Comparison of ENCODE assay signal across 17 cellular contexts in genomic region chr10:16439294-16439693, GRCh38. TPM values are rescaled to one million over a fixed set of nuclear protein-coding genes. Genes with fewer than 3 reads are reported as not detected.
DNase-seq lines count a peak whose midpoint lies in the region; ATAC-seq and TF ChIP-seq lines count a peak whose summit lies in the region.
"Had no signal": no experiment of that assay in that cellular context is flagged by ENCODE, and none has a peak within 500 bp of the region (broad histone marks: within the 10 kb centered on the region; RNA-seq: fewer than 3 reads in every experiment).

No MANE protein-coding gene starts in this region.

- TF ChIP-seq CTCF in CD8-positive, alpha-beta T cell (IDR thresholded peaks at IDR 0.05), result no peak
- TF ChIP-seq CTCF in KMS-11 (conservative IDR thresholded peaks at IDR 0.05; ENCODE audit: low read depth, low read length) (no peak), sigmoid colon (IDR thresholded peaks at IDR 0.05) (no peak)

- POLR2A ChIA-PET in CD8-positive, alpha-beta T cell (lab: Charles Lee), result no interaction called here

- H3K4me1 Mint-ChIP-seq in CD8-positive, alpha-beta T cell (ENCODE audit: low read depth), result peaks cover 58% of the 10 kb centered on the region
- peaks cover 48% of the 10 kb centered on the region for H3K4me1 Mint-ChIP-seq in activated naive CD8-positive, alpha-beta T cell treated with anti-CD3 and anti-CD28 coated beads for 36 hours

- H3K27me3 ChIP-seq in CD8-positive, alpha-beta T cell (ENCODE audit: insufficient read depth, low read length), result no peaks in the 10 kb centered on the region
- H3K27me3 ChIP-seq in KMS-11 (ENCODE audit: insufficient read depth, low read depth) (no peaks in the 10 kb centered on the region), mucosa of stomach (ENCODE audit: control insufficient read depth, insufficient read depth, low read length) (no peaks in the 10 kb centered on the region), sigmoid colon (no peaks in the 10 kb centered on the region)
- H3K27me3 ChIP-seq: colonic mucosa, left lung had no signal

- H3K4me3 ChIP-seq in CD8-positive, alpha-beta T cell (ENCODE audit: low read depth, low read length), result no peak overlapping the region
- no peak overlapping the region for H3K4me3 ChIP-seq in KMS-11 (IDR thresholded peaks at IDR 0.05; ENCODE audit: insufficient read depth, low read depth, low read length)
- no peak overlapping the region for H3K4me3 ChIP-seq in mucosa of stomach (ENCODE audit: low read length)
- H3K4me3 ChIP-seq in sigmoid colon, result no peak overlapping the region
- H3K4me3 ChIP-seq: colonic mucosa, left lung had no signal

- peak overlapping the region; percentile 1; the same call in 1 of the 2 replicates for H3K4me2 ChIP-seq in KMS-11

- H3K27ac Mint-ChIP-seq in CD8-positive, alpha-beta T cell, result peak overlapping the region; percentile 60
- peak overlapping the region; percentile 44 for H3K27ac Mint-ChIP-seq in activated naive CD8-positive, alpha-beta T cell treated with anti-CD3 and anti-CD28 coated beads for 36 hours
- H3K27ac Mint-ChIP-seq: HFFc6 had no signal

- H3K9me3 ChIP-seq in CD8-positive, alpha-beta T cell (ENCODE audit: low read length), result no peaks in the 10 kb centered on the region
- H3K9me3 ChIP-seq in mucosa of stomach (ENCODE audit: control insufficient read depth, low read length) (no peaks in the 10 kb centered on the region), sigmoid colon (no peaks in the 10 kb centered on the region)
- H3K9me3 ChIP-seq: colonic mucosa, left lung had no signal

- H3K36me3 ChIP-seq in CD8-positive, alpha-beta T cell (ENCODE audit: insufficient read depth, low read length), result no peaks in the 10 kb centered on the region
- H3K36me3 ChIP-seq in KMS-11 (ENCODE audit: insufficient read depth) (no peaks in the 10 kb centered on the region), mucosa of stomach (ENCODE audit: control insufficient read depth, insufficient read depth, low read length) (no peaks in the 10 kb centered on the region), sigmoid colon (no peaks in the 10 kb centered on the region)
- H3K36me3 ChIP-seq: colonic mucosa, WERI-Rb-1 had no signal

- H3K9ac ChIP-seq in KMS-11 (no peak overlapping the region), mucosa of stomach (ENCODE audit: low read length) (peak overlapping the region; percentile 29)

- no peaks in the 10 kb centered on the region for H3K27me3 Mint-ChIP-seq in CD8-positive, alpha-beta T cell (ENCODE audit: low read depth)
- no peaks in the 10 kb centered on the region for H3K27me3 Mint-ChIP-seq in activated naive CD8-positive, alpha-beta T cell treated with anti-CD3 and anti-CD28 coated beads for 36 hours

- peaks cover 31% of the 10 kb centered on the region for H3K4me1 ChIP-seq in CD8-positive, alpha-beta T cell (ENCODE audit: insufficient read depth, low read length)
- H3K4me1 ChIP-seq in KMS-11 (ENCODE audit: low read depth, poor library complexity, severe bottlenecking) (peaks cover 29% of the 10 kb centered on the region), mucosa of stomach (ENCODE audit: control insufficient read depth, insufficient read depth, low read length) (peaks cover 11% of the 10 kb centered on the region), sigmoid colon (peaks cover 0 to 18% (median 11%) of the 10 kb centered on the region in 4 donors)

- no peak for DNase-seq in CD8-positive, alpha-beta T cell
- DNase-seq in activated naive CD8-positive, alpha-beta T cell treated with anti-CD3 and anti-CD28 coated beads for 36 hours, result no peak
- DNase-seq in sigmoid colon, result no peak
- DNase-seq in NCI-H1417 treated with DMSO at 0.1 percent for 48 hours (lab: John Stamatoyannopoulos, UW), result no peak
- no peak for DNase-seq in Ammon's horn (ENCODE audit: low spot score)
- DNase-seq: activated naive CD4-positive, alpha-beta T cell treated with anti-CD3 and anti-CD28 coated beads, Interleukin-2, amount 10 ng/mL, durations not matched to agents 7 days and 5 days; colonic mucosa; foreskin melanocyte; HFFc6; KG1; left lung; NCI-H226; stimulated activated naive CD4-positive, alpha-beta T cell treated with Interleukin-2 at 50 U/mL for 16 hours; WERI-Rb-1 had no signal

- 82 to 96% methylated on average over 1 of the region's 1 CpG for WGBS in sigmoid colon, 2 donors

- no peak overlapping the region for H3K27ac ChIP-seq in CD8-positive, alpha-beta T cell (ENCODE audit: low read depth, low read length)
- no peak overlapping the region for H3K27ac ChIP-seq in KMS-11
- H3K27ac ChIP-seq in sigmoid colon, result no peak overlapping the region
- H3K27ac ChIP-seq: colonic mucosa, WERI-Rb-1 had no signal

- H4K20me1 ChIP-seq in KMS-11 (ENCODE audit: insufficient read depth), result no peaks in the 10 kb centered on the region

- TF ChIP-seq EP300 in sigmoid colon (IDR thresholded peaks at IDR 0.05), result no peak

- peaks cover 49% of the 10 kb centered on the region for H3K79me2 ChIP-seq in KMS-11 (ENCODE audit: insufficient read depth, low read depth)

- H3K36me3 Mint-ChIP-seq in CD8-positive, alpha-beta T cell, result peaks cover 34% of the 10 kb centered on the region
- peaks cover 53% of the 10 kb centered on the region for H3K36me3 Mint-ChIP-seq in activated naive CD8-positive, alpha-beta T cell treated with anti-CD3 and anti-CD28 coated beads for 36 hours

- H3K4me3 Mint-ChIP-seq in CD8-positive, alpha-beta T cell, result peak overlapping the region; percentile 38
- H3K4me3 Mint-ChIP-seq in activated naive CD8-positive, alpha-beta T cell treated with anti-CD3 and anti-CD28 coated beads for 36 hours, result peak overlapping the region; percentile 61
- H3K4me3 Mint-ChIP-seq: activated naive CD4-positive, alpha-beta T cell treated with anti-CD3 and anti-CD28 coated beads, Interleukin-2, amount 10 ng/mL, durations not matched to agents 7 days and 5 days; HFFc6 had no signal

- intact Hi-C loops in CD8-positive, alpha-beta T cell (cut with DNase I, micrococcal nuclease), result loop anchor here (5.0 to 10.0 kb wide), 2 partner anchors 346 to 988 kb away; no protein-coding TSS in a partner anchor
- intact Hi-C loops in sigmoid colon (cut with DNase I), result loop anchor here (5.0 kb wide), 1 partner anchor 137 kb away; no protein-coding TSS in a partner anchor

- H2AFZ ChIP-seq in KMS-11 (ENCODE audit: low read depth), result no peak overlapping the region

- TF ChIP-seq POLR2A in sigmoid colon (IDR thresholded peaks at IDR 0.05), result no peak

- CTCF ChIA-PET in CD8-positive, alpha-beta T cell (lab: Charles Lee), result no interaction called here

- no peak for ATAC-seq in CD8-positive, alpha-beta T cell
- ATAC-seq: left lung, Right ventricle myocardium inferior had no signal

- no peaks in the 10 kb centered on the region for H3K9me3 Mint-ChIP-seq in CD8-positive, alpha-beta T cell
- H3K9me3 Mint-ChIP-seq in activated naive CD8-positive, alpha-beta T cell treated with anti-CD3 and anti-CD28 coated beads for 36 hours, result no peaks in the 10 kb centered on the region
- H3K9me3 Mint-ChIP-seq: activated naive CD4-positive, alpha-beta T cell treated with anti-CD3 and anti-CD28 coated beads, Interleukin-2, amount 10 ng/mL, durations not matched to agents 7 days and 5 days; HFFc6 had no signal

RNA-seq across cellular contexts. Expression of gene PTER, which starts 2.5 kb away (rescaled TPM):
- 1 to 10 TPM; 6.4 TPM for total RNA-seq in CD8-positive, alpha-beta T cell
- 10 to 100 TPM; 22.9 to 28.0 TPM for total RNA-seq in activated naive CD8-positive, alpha-beta T cell treated with anti-CD3 and anti-CD28 coated beads for 36 hours
- total RNA-seq in sigmoid colon, result 10 to 100 TPM in 2 of 4 donors, 1 to 10 TPM in 2; 6.1 to 14.3 (median 10.3) TPM
- polyA plus RNA-seq in sigmoid colon, result 10 to 100 TPM in 1 of 3 donors, 1 to 10 TPM in 2; 8.3 to 12.7 (median 9.0) TPM
